9 cellular contexts compared by ENCODE assay signal in the genomic region with DNA sequence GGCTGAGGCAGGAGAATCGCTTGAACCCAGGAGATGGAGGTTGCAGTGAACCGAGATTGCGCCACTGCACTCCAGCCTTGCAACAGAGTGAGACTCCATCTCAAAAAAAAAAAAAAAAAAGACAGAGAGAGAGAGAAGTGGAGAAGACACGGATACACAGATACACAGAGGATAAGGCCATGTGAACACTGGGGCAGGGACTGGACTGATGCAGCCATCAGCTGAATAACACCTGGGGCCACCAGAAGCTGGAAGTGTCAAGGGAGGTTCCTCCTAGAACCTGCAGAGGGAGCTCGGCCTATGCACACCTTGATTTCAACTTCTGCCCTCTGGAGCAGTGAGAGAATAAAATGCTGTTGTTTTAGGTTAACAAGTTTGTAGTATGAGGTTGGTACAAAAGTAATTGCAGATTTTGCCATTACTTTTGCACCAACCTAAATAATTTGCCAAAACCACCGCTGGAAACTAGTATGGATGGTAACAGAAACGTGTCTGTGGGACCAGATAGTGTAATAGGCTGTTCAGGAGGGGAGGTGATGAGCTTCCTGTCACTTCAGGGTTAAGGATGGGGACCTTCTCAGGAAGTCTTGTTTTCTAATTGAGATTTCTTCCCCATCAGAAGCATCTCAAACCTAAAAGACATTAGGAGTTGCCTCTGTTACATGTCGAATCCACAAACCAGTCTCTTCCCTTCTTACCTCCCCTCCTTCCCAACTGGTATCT. TPM values are rescaled to one million over a fixed set of nuclear protein-coding genes. Genes with fewer than 3 reads are reported as not detected.
DNase-seq lines count a peak whose midpoint lies in the region; ATAC-seq and TF ChIP-seq lines count a peak whose summit lies in the region.
"Had no signal": no experiment of that assay in that cellular context is flagged by ENCODE, and none has a peak within 500 bp of the region (broad histone marks: within the 10 kb centered on the region; RNA-seq: fewer than 3 reads in every experiment).

No MANE protein-coding gene starts in this region.

- H3K36me3 Mint-ChIP-seq in stimulated activated memory B cell treated with anti-CD40 and anti-IgM and Interleukin-4, amounts not matched to agents 10 μg/mL and 1 μg/mL and 100 μg/mL, for 72 hours = no peaks in the 10 kb centered on the region

- no peaks in the 10 kb centered on the region for H3K4me1 Mint-ChIP-seq in stimulated activated memory B cell treated with anti-CD40 and anti-IgM and Interleukin-4, amounts not matched to agents 10 μg/mL and 1 μg/mL and 100 μg/mL, for 72 hours

- H3K4me1 ChIP-seq in MM.1S (ENCODE audit: low read length) (no peaks in the 10 kb centered on the region), right atrium auricular region (no peaks in the 10 kb centered on the region), upper lobe of left lung (no peaks in the 10 kb centered on the region)

- TF ChIP-seq CTCF in MM.1S (IDR thresholded peaks at IDR 0.05; ENCODE audit: low read length) = peak; percentile 65
- TF ChIP-seq CTCF in WI38 (IDR thresholded peaks at IDR 0.05; ENCODE audit: low read depth, low read length) = 0 out of 2 replicates have a peak, but pooled peaks have one; percentile 4
- peak; percentile 49 to 66 for TF ChIP-seq CTCF in right atrium auricular region (IDR thresholded peaks at IDR 0.05)
- TF ChIP-seq CTCF in upper lobe of left lung (IDR thresholded peaks at IDR 0.05) = peak; percentile 55 to 71 (median 60)

- TF ChIP-seq EP300 in upper lobe of left lung (IDR thresholded peaks at IDR 0.05) = no peak

- H3K79me2 ChIP-seq in MM.1S (ENCODE audit: low read length) = no peaks in the 10 kb centered on the region

- peaks cover 17% of the 10 kb centered on the region for H3K9me3 Mint-ChIP-seq in stimulated activated memory B cell treated with anti-CD40 and anti-IgM and Interleukin-4, amounts not matched to agents 10 μg/mL and 1 μg/mL and 100 μg/mL, for 72 hours

- H3K4me2 ChIP-seq in MM.1S (ENCODE audit: low read depth, low read length) = no peak overlapping the region

- H3K27me3 Mint-ChIP-seq in stimulated activated memory B cell treated with anti-CD40 and anti-IgM and Interleukin-4, amounts not matched to agents 10 μg/mL and 1 μg/mL and 100 μg/mL, for 72 hours = peaks cover 16% of the 10 kb centered on the region

- no peaks in the 10 kb centered on the region for H4K20me1 ChIP-seq in MM.1S (ENCODE audit: insufficient read depth, low read length)

- WGBS in upper lobe of left lung, 2 donors = 58 to 67% methylated on average over 8 of the region's 8 CpGs

- H3F3A ChIP-seq in MM.1S (ENCODE audit: insufficient read depth, low read length) = no peaks in the 10 kb centered on the region

- H3K9ac ChIP-seq in MM.1S (ENCODE audit: low read length) = no peak overlapping the region

- H3K9me2 ChIP-seq in MM.1S (replicated peaks; ENCODE audit: insufficient read depth, low read length) = no peaks in the 10 kb centered on the region

- peak; percentile 76 for DNase-seq in ELF-1 (ENCODE audit: low read depth, low spot score)
- DNase-seq in MM.1S = peak; percentile 70
- peak; percentile 57 for DNase-seq in right atrium auricular region (ENCODE audit: low spot score)
- DNase-seq in upper lobe of left lung = peak in 1 of 2 donors; percentile 56
- no peak for DNase-seq in hypothalamus (lab: John Stamatoyannopoulos, UW)

- H3K27ac Mint-ChIP-seq in stimulated activated memory B cell treated with anti-CD40 and anti-IgM and Interleukin-4, amounts not matched to agents 10 μg/mL and 1 μg/mL and 100 μg/mL, for 72 hours = no peak overlapping the region

- no peaks in the 10 kb centered on the region for H3K27me3 ChIP-seq in MM.1S (replicated peaks; ENCODE audit: insufficient read depth, low read length)
- H3K27me3 ChIP-seq in right atrium auricular region = no peaks in the 10 kb centered on the region
- H3K27me3 ChIP-seq in upper lobe of left lung = no peaks in the 10 kb centered on the region

- no peak overlapping the region for H2AFZ ChIP-seq in MM.1S (ENCODE audit: low read length)

- H3K27ac ChIP-seq in MM.1S (ENCODE audit: low read length) (no peak overlapping the region), right atrium auricular region (no peak overlapping the region), upper lobe of left lung (no peak overlapping the region)

- no peak for TF ChIP-seq POLR2A in upper lobe of left lung (IDR thresholded peaks at IDR 0.05)

- no peak overlapping the region for H3K4me3 Mint-ChIP-seq in stimulated activated memory B cell treated with anti-CD40 and anti-IgM and Interleukin-4, amounts not matched to agents 10 μg/mL and 1 μg/mL and 100 μg/mL, for 72 hours

- H3K4me3 ChIP-seq in MM.1S (ENCODE audit: low read length) (no peak overlapping the region), WI38 (ENCODE audit: low read depth, low read length) (no peak overlapping the region), right atrium auricular region (no peak overlapping the region), upper lobe of left lung (no peak overlapping the region)

- ATAC-seq in upper lobe of left lung (ENCODE audit: low FRiP score in 2 of 2) = peak in 1 of 2 donors; percentile 51
- ATAC-seq in HG03354 (IDR thresholded peaks at IDR 0.05; ENCODE audit: poor library complexity, severe bottlenecking, unreplicated experiment) = no peak
- ATAC-seq in stimulated activated memory B cell treated with anti-CD40 and anti-IgM and Interleukin-4, amounts not matched to agents 10 μg/mL and 1 μg/mL and 100 μg/mL, for 72 hours = no peak

- H3K36me3 ChIP-seq in MM.1S (replicated peaks; ENCODE audit: insufficient read depth, low read length) (no peaks in the 10 kb centered on the region), right atrium auricular region (no peaks in the 10 kb centered on the region), upper lobe of left lung (no peaks in the 10 kb centered on the region)

- H3K9me3 ChIP-seq in MM.1S (replicated peaks; ENCODE audit: insufficient read depth, low read length) (no peaks in the 10 kb centered on the region), right atrium auricular region (no peaks in the 10 kb centered on the region), upper lobe of left lung (no peaks in the 10 kb centered on the region)

RNA-seq across cellular contexts. Expression of a gene that starts 36.4 kb away (rescaled TPM):
- total RNA-seq in right atrium auricular region (not detected), upper lobe of left lung (not detected)
- total RNA-seq: lower leg skin had no signal

RNA-seq across cellular contexts. Expression of a gene that starts 47.5 kb away (rescaled TPM):
- total RNA-seq in right atrium auricular region (not detected), upper lobe of left lung (not detected)
- total RNA-seq: lower leg skin had no signal

Comparison
In these comparisons a context has a peak if more than half of its experiments do, and no peak if none do; other contexts are left out.
1. DNase-seq: peak in ELF-1 (single experiment), MM.1S (single experiment) and right atrium auricular region (single experiment); none in hypothalamus (0 of 51).
2. CTCF ChIP-seq: peak in every context shown above with its lines; median percentile 65 in MM.1S; 60 in upper lobe of left lung; 58 in right atrium auricular region; 4 in WI38.